Comparison of ENCODE assay signal across 8 cellular contexts in the genomic region with DNA sequence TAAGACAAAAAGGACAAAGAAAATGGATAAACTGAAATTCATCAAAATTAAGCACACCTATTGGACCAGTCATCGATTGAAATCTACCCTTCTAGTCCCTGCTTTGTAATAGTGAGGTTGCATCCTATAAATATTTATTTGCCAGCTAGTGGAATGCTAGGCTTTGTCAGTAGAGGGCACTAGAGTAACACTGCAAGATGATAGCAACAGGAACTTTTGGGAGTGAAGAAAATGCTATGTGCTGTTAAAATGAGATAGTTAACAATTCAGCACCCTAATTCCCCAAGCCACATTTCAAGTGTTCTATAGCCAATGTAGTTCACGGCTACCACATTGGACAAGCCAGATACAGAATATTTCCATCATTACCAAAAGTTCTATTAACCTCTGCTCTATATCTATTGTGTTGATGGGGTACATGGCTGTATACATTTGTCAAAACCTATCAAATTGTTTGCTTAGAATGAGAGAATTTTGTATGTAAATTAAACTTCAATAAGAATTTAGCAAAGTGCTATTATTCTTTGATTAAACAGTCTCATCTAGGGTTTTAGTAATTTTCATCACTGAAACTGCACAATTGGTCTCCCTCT.
DNase-seq lines count a peak whose midpoint lies in the region; ATAC-seq, FAIRE-seq and TF ChIP-seq lines count a peak whose summit lies in the region.

No MANE protein-coding gene starts in this region.

- in situ Hi-C loops in IMR-90 (cut with MboI; ENCODE audit: low sequenced_read_pairs) = loop anchor here (25.0 kb wide), 1 partner anchor 1137 kb away; no protein-coding TSS in a partner anchor

- no peaks in the 10 kb centered on the region for H3K9me2 ChIP-seq in neural cell (ENCODE audit: insufficient read depth, low read length)

- H3K4me3 ChIP-seq in A549 (no peak overlapping the region), IMR-90 (ENCODE audit: insufficient read depth, low read depth, low read length) (no peak overlapping the region), SJCRH30 (no peak overlapping the region), neural cell (ENCODE audit: low read length) (no peak overlapping the region), ovary (no peak overlapping the region)

- 2% methylated on average over 2 of the region's 2 CpGs for WGBS in A549 (ENCODE audit: missing lambda C conversion rate)
- WGBS in IMR-90 (ENCODE audit: extremely low coverage in 2 of 2, insufficient read length in 1 of 2), 2 experiments = no CpG with 5 or more reads among the region's 2 CpGs
- 20 to 31% (median 21%) methylated on average over 2 of the region's 2 CpGs for WGBS in ovary, 3 donors

- intact Hi-C loops in IMR-90 (cut with micrococcal nuclease) (loop anchor here (1.0 to 2.0 kb wide), 8 partner anchors 68 to 1160 kb away; no protein-coding TSS in a partner anchor), ovary (cut with DNase I) (no loop called here)

- peak; percentile 93 for TF ChIP-seq CTCF in A549 (IDR thresholded peaks at IDR 0.05)
- TF ChIP-seq CTCF in IMR-90 (conservative IDR thresholded peaks at IDR 0.05; ENCODE audit: low read depth, low read length) = peak; percentile 94
- TF ChIP-seq CTCF in neural cell (IDR thresholded peaks at IDR 0.05; ENCODE audit: poor library complexity, severe bottlenecking) = peak; percentile 58
- peak in 1 of 3 donors; percentile 28 for TF ChIP-seq CTCF in ovary (IDR thresholded peaks at IDR 0.05)

- H3K4me1 ChIP-seq in A549 (no peaks in the 10 kb centered on the region), IMR-90 (ENCODE audit: control insufficient read depth, insufficient read depth, low read length) (no peaks in the 10 kb centered on the region), SJCRH30 (no peaks in the 10 kb centered on the region), ovary (ENCODE audit: insufficient read depth) (no peaks in the 10 kb centered on the region)

- no peak overlapping the region for H2AK9ac ChIP-seq in IMR-90 (replicated peaks; ENCODE audit: low read depth, low read length, poor library complexity)

- no peaks in the 10 kb centered on the region for H4K20me1 ChIP-seq in IMR-90 (ENCODE audit: insufficient read depth, low read length)
- no peaks in the 10 kb centered on the region for H4K20me1 ChIP-seq in neural cell (ENCODE audit: insufficient read depth)

- H3K36me3 ChIP-seq in IMR-90 (ENCODE audit: control insufficient read depth, insufficient read depth, low read length) = no peaks in the 10 kb centered on the region
- no peaks in the 10 kb centered on the region for H3K36me3 ChIP-seq in SJCRH30
- no peaks in the 10 kb centered on the region for H3K36me3 ChIP-seq in neural cell (ENCODE audit: insufficient read depth, low read length)
- no peaks in the 10 kb centered on the region for H3K36me3 ChIP-seq in ovary

- POLR2A ChIA-PET in A549 (lab: Yijun Ruan, JAX) (no interaction called here), IMR-90 (lab: Charles Lee; ENCODE audit: unreplicated experiment) (no interaction called here)

- no peaks in the 10 kb centered on the region for H3K9me3 ChIP-seq in A549
- H3K9me3 ChIP-seq in IMR-90 (ENCODE audit: control insufficient read depth, insufficient read depth, low read length) = no peaks in the 10 kb centered on the region
- H3K9me3 ChIP-seq in SJCRH30 (replicated peaks) = no peaks in the 10 kb centered on the region
- H3K9me3 ChIP-seq in neural cell (ENCODE audit: low read length) = no peaks in the 10 kb centered on the region
- H3K9me3 ChIP-seq in ovary = no peaks in the 10 kb centered on the region

- ATAC-seq in A549 (peak; percentile 85 to 91; a peak in 5 of 6 replicates), GM21723 (IDR thresholded peaks at IDR 0.05; ENCODE audit: unreplicated experiment) (peak; percentile 95), IMR-90 (ENCODE audit: low read depth) (peak; percentile 87)

- H2AFZ ChIP-seq in IMR-90 (replicated peaks; ENCODE audit: low read length, poor library complexity) (no peak overlapping the region), neural cell (ENCODE audit: low read depth, low read length) (no peak overlapping the region)

- no peaks in the 10 kb centered on the region for H3F3A ChIP-seq in neural cell (ENCODE audit: insufficient read depth, low read length, poor library complexity, severe bottlenecking)

- H4K91ac ChIP-seq in IMR-90 (ENCODE audit: insufficient read depth, low read depth, low read length) = no peak overlapping the region

- no TSS peak for BruUV-seq in IMR-90 (replicated peaks; lab: Mats Ljungman, UMichigan)

- CTCF ChIA-PET in A549 (lab: Yijun Ruan, JAX) (interaction anchor here (0.6 to 2.8 kb wide), 26 partner anchors 8 to 1160 kb away, joined by 3 to 24 read pairs (median 3); no protein-coding TSS in a partner anchor), IMR-90 (lab: Yijun Ruan, JAX) (interaction anchor here (0.5 to 1.6 kb wide), 12 partner anchors 13 to 871 kb away, joined by 3 to 10 read pairs (median 3); no protein-coding TSS in a partner anchor)

- H2AK5ac ChIP-seq in IMR-90 (ENCODE audit: low read depth, low read length) = no peak overlapping the region

- no peak overlapping the region for H3K14ac ChIP-seq in IMR-90 (replicated peaks; ENCODE audit: low read depth, low read length)

- TF ChIP-seq RAD21 in A549 (conservative IDR thresholded peaks at IDR 0.05 in 1 of 2, IDR thresholded peaks at IDR 0.05 in 1 of 2) (peak; percentile 86 to 95), IMR-90 (IDR thresholded peaks at IDR 0.05; ENCODE audit: low read length) (peak; percentile 96), neural cell (conservative IDR thresholded peaks at IDR 0.05) (peak; percentile 66)

- H3K4ac ChIP-seq in IMR-90 (ENCODE audit: low read depth, low read length) = no peak overlapping the region

- H3K4me2 ChIP-seq in A549 (no peak overlapping the region), IMR-90 (ENCODE audit: low read depth, low read length) (no peak overlapping the region), neural cell (ENCODE audit: low read length) (no peak overlapping the region)

- H3K27ac ChIP-seq in A549 (no peak overlapping the region), IMR-90 (ENCODE audit: insufficient read depth, low read length) (no peak overlapping the region), SJCRH30 (no peak overlapping the region), neural cell (ENCODE audit: low read length) (no peak overlapping the region), ovary (no peak overlapping the region)

- H4K5ac ChIP-seq in IMR-90 (ENCODE audit: low read depth, low read length) = no peak overlapping the region

- no peak overlapping the region for H2BK5ac ChIP-seq in IMR-90 (ENCODE audit: low read depth, low read length, poor library complexity, severe bottlenecking)

- H3K79me2 ChIP-seq in neural cell (replicated peaks; ENCODE audit: insufficient read depth, low read length) = no peaks in the 10 kb centered on the region

- H2BK20ac ChIP-seq in IMR-90 (ENCODE audit: low read depth, low read length) = no peak overlapping the region

- H2BK15ac ChIP-seq in IMR-90 (ENCODE audit: low read depth, low read length) = no peak overlapping the region

- H4K8ac ChIP-seq in IMR-90 (ENCODE audit: low read depth in 2 of 2, low read length in 2 of 2) = no peak overlapping the region

- no peak overlapping the region for H3K9ac ChIP-seq in IMR-90 (ENCODE audit: low read depth, low read length)
- no peak overlapping the region for H3K9ac ChIP-seq in neural cell (ENCODE audit: low read length)

- dilution Hi-C loops in IMR-90 (cut with HindIII; ENCODE audit: low sequenced_read_pairs, unreplicated experiment) = no loop called here

- no peak for TF ChIP-seq POLR2A in A549 (IDR thresholded peaks at IDR 0.05; ENCODE audit: low read length)
- TF ChIP-seq POLR2A in IMR-90 (IDR thresholded peaks at IDR 0.05; ENCODE audit: low read depth, low read length) = 0 out of 2 replicates have a peak, but pooled peaks have one; percentile 39
- no peak for TF ChIP-seq POLR2A in erythroblast (IDR thresholded peaks at IDR 0.05; ENCODE audit: low read length)
- no peak for TF ChIP-seq POLR2A in ovary (IDR thresholded peaks at IDR 0.05)

- no peaks in the 10 kb centered on the region for H3K9me1 ChIP-seq in IMR-90 (ENCODE audit: insufficient read depth, low read length)

- no peak overlapping the region for H2BK120ac ChIP-seq in IMR-90 (ENCODE audit: low read depth, low read length)

- H3K27me3 ChIP-seq in IMR-90 (ENCODE audit: control insufficient read depth, insufficient read depth, low read length) (no peaks in the 10 kb centered on the region; the same call in 1 of the 2 replicates), SJCRH30 (no peaks in the 10 kb centered on the region), neural cell (ENCODE audit: insufficient read depth, low read depth, low read length) (no peaks in the 10 kb centered on the region), ovary (no peaks in the 10 kb centered on the region)

- no peak for TF ChIP-seq EP300 in A549 (IDR thresholded peaks at IDR 0.05)
- no peak for TF ChIP-seq EP300 in neural cell (conservative IDR thresholded peaks at IDR 0.05; ENCODE audit: poor library complexity, severe bottlenecking)
- TF ChIP-seq EP300 in ovary (IDR thresholded peaks at IDR 0.05) = no peak

- H3K18ac ChIP-seq in IMR-90 (ENCODE audit: low read depth, low read length) = no peak overlapping the region

- FAIRE-seq in A549 (lab: Jason Lieb, UNC) = peak; percentile 56

- no peak overlapping the region for H3K56ac ChIP-seq in IMR-90 (ENCODE audit: extremely low read depth, insufficient read depth, low read length)

- no peaks in the 10 kb centered on the region for H3K79me1 ChIP-seq in IMR-90 (ENCODE audit: low read depth in 1 of 2, low read length in 2 of 2)

- DNase-seq in A549 (ENCODE audit: low read depth in 1 of 2, low spot score in 1 of 2) = peak; percentile 34 to 73
- DNase-seq in EL = peak; percentile 56
- DNase-seq in IMR-90 = peak; percentile 71
- peak; percentile 40 to 80 for DNase-seq in SJCRH30
- peak; percentile 65 to 80 for DNase-seq in erythroblast (lab: John Stamatoyannopoulos, UW)
- DNase-seq in ovary = no peak

- H3K23ac ChIP-seq in IMR-90 (ENCODE audit: low read depth, low read length) = no peak overlapping the region

TF ChIP-seq in A549, 52 proteins besides CTCF, POLR2A, EP300 and RAD21:
- TF ChIP-seq SMC3 (IDR thresholded peaks at IDR 0.05) (peak; percentile 78), FOSB (CRISPR knock-in tag; IDR thresholded peaks at IDR 0.05) (no peak)

TF ChIP-seq in IMR-90, 13 proteins besides CTCF, POLR2A, EP300 and RAD21 (continues in another document):
- TF ChIP-seq MXI1 (IDR thresholded peaks at IDR 0.05; ENCODE audit: borderline replicate concordance, low read depth, low read length) (no peak), MAZ (IDR thresholded peaks at IDR 0.05; ENCODE audit: borderline replicate concordance, low read depth, low read length) (no peak), MAFK (IDR thresholded peaks at IDR 0.05; ENCODE audit: low read depth, low read length) (no peak), NFE2L2 (IDR thresholded peaks at IDR 0.05; ENCODE audit: low read depth, low read length) (no peak), SMC3 (IDR thresholded peaks at IDR 0.05; ENCODE audit: low read depth, low read length) (peak; percentile 89)

TF ChIP-seq in neural cell, 6 proteins besides CTCF, POLR2A, EP300 and RAD21:
- TF ChIP-seq SMC3 (conservative IDR thresholded peaks at IDR 0.05; ENCODE audit: poor library complexity) = peak; percentile 51
- TF ChIP-seq EZH2 (IDR thresholded peaks at IDR 0.05; ENCODE audit: borderline replicate concordance, insufficient read depth, low read length, poor library complexity, severe bottlenecking) = no peak

Comparison
In these comparisons a context has a peak if more than half of its experiments do, and no peak if none do; other contexts are left out.
1. DNase-seq: peak in A549 (2 of 2), EL (single experiment), IMR-90 (single experiment), SJCRH30 (2 of 2) and erythroblast (2 of 2); none in ovary (0 of 5).
2. Peak in every context shown above with its lines, with median percentiles within 50 percentile points of each other: ATAC-seq.